ENCODE assay signal across 8 cellular contexts in genomic region chr3:196941846-196942225, GRCh38. TPM values are rescaled to one million over a fixed set of nuclear protein-coding genes. Genes with fewer than 3 reads are reported as not detected.
A peak's percentile ranks its signal among the peaks of the same experiment; 100 is the strongest.
DNase-seq lines count a peak whose midpoint lies in the region; ATAC-seq and TF ChIP-seq lines count a peak whose summit lies in the region.

No MANE protein-coding gene starts in this region.

- DNase-seq in NCI-H2107 (lab: John Stamatoyannopoulos, UW) (peak; percentile 75), NCI-H2107 treated with DMSO at 0.1 percent for 48 hours (lab: John Stamatoyannopoulos, UW; ENCODE audit: unreplicated experiment) (no peak), NCI-H226 (peak; percentile 55), epithelial cell of esophagus (ENCODE audit: low read depth) (peak; percentile 55), natural killer cell (no peak)
- DNase-seq in activated CD8-positive, alpha-beta memory T cell treated with anti-CD3 and anti-CD28 coated beads for 48 hours (ENCODE audit: low read depth in 2 of 3, low spot score in 2 of 3): peak in 2 of 3 experiments; percentile 37 to 40
- DNase-seq in stimulated activated naive CD8-positive, alpha-beta T cell treated with anti-CD3 and anti-CD28 coated beads, Interleukin-15, Interleukin-2, amounts not matched to agents 100 U/mL and 50 U/mL, for 24 hours: peak; percentile 73

- H3K27me3 Mint-ChIP-seq in natural killer cell (ENCODE audit: low read depth in 2 of 2): no peaks in the 10 kb centered on the region

- peaks cover 11% of the 10 kb centered on the region for H3K36me3 Mint-ChIP-seq in natural killer cell

- peak overlapping the region; percentile 98 for H3K4me3 Mint-ChIP-seq in natural killer cell

- intact Hi-C loops in natural killer cell (cut with micrococcal nuclease): loop anchor here (1.0 kb wide), 3 partner anchors 75 to 374 kb away; partner anchors contain the start of genes FBXO45, SENP5 and WDR53

- ATAC-seq in HG02870 (IDR thresholded peaks at IDR 0.05; ENCODE audit: unreplicated experiment) (peak; percentile 23), natural killer cell (peak; percentile 37 to 40 (median 40))
- peak; percentile 54 for ATAC-seq in stimulated activated naive CD8-positive, alpha-beta T cell treated with anti-CD3 and anti-CD28 coated beads, Interleukin-15, Interleukin-2, amounts not matched to agents 100 U/mL and 50 U/mL, for 24 hours

- H3K4me1 Mint-ChIP-seq in natural killer cell: peaks cover 36 to 39% of the 10 kb centered on the region in 2 donors

- H3K9me3 Mint-ChIP-seq in natural killer cell: no peaks in the 10 kb centered on the region

- no peak for TF ChIP-seq CTCF in epithelial cell of esophagus (IDR thresholded peaks at IDR 0.05; ENCODE audit: insufficient read depth, low read depth, low read length, missing control alignments)
- TF ChIP-seq CTCF in natural killer cell (IDR thresholded peaks at IDR 0.05): no peak

- H3K4me3 ChIP-seq in epithelial cell of esophagus (ENCODE audit: low read length): peak overlapping the region; percentile 99

- H3K27ac Mint-ChIP-seq in natural killer cell: peak overlapping the region; percentile 90 to 98

RNA-seq across cellular contexts. Expression of gene NCBP2, which starts 0.5 kb away (rescaled TPM):
- total RNA-seq in natural killer cell: 10 to 100 TPM; 32.3 to 44.1 (median 37.5) TPM

RNA-seq across cellular contexts. Expression of gene PIGZ, which starts 26.8 kb away (rescaled TPM):
- total RNA-seq in natural killer cell: 1 to 10 TPM; 2.2 to 2.3 (median 2.2) TPM

Comparison
In these comparisons a context has a peak if more than half of its experiments do, and no peak if none do; other contexts are left out.
1. DNase-seq: peak in NCI-H2107 (single experiment), NCI-H226 (single experiment), activated CD8-positive, alpha-beta memory T cell treated with anti-CD3 and anti-CD28 coated beads for 48 hours (2 of 3), epithelial cell of esophagus (single experiment) and stimulated activated naive CD8-positive, alpha-beta T cell treated with anti-CD3 and anti-CD28 coated beads, Interleukin-15, Interleukin-2, amounts not matched to agents 100 U/mL and 50 U/mL, for 24 hours (single experiment); none in NCI-H2107 treated with DMSO at 0.1 percent for 48 hours (single experiment) and natural killer cell (single experiment).
2. Peak in every context shown above with its lines, with median percentiles within 50 percentile points of each other: ATAC-seq.